ENCODE assay signal across 8 cellular contexts in genomic region chr10:103192451-103193106, GRCh38. TPM values are rescaled to one million over a fixed set of nuclear protein-coding genes. Genes with fewer than 3 reads are reported as not detected.
A peak's percentile ranks its signal among the peaks of the same experiment; 100 is the strongest.
DNase-seq lines count a peak whose midpoint lies in the region; ATAC-seq, FAIRE-seq and TF ChIP-seq lines count a peak whose summit lies in the region.

No MANE protein-coding gene starts in this region.

- peak overlapping the region; percentile 100 for H3K4me3 Mint-ChIP-seq in activated CD4-positive, alpha-beta T cell treated with anti-CD3 and anti-CD28 coated beads, Interleukin-2, amount 10 ng/mL, durations not matched to agents 24 days and 14 days

- H3K9me3 ChIP-seq in A549: no peaks in the 10 kb centered on the region
- no peaks in the 10 kb centered on the region for H3K9me3 ChIP-seq in liver (ENCODE audit: control insufficient read depth in 4 of 4, low read length in 3 of 4)

- peaks cover 12% of the 10 kb centered on the region for H3K36me3 Mint-ChIP-seq in activated CD4-positive, alpha-beta T cell treated with anti-CD3 and anti-CD28 coated beads, Interleukin-2, amount 10 ng/mL, durations not matched to agents 24 days and 14 days (ENCODE audit: low read depth)

- peak overlapping the region; percentile 85 for H3K4me2 ChIP-seq in A549

- H3K27me3 ChIP-seq in liver (ENCODE audit: control insufficient read depth in 4 of 4, insufficient read depth in 4 of 4, low read length in 3 of 4): no peaks in the 10 kb centered on the region

- H3K27ac Mint-ChIP-seq in activated CD4-positive, alpha-beta T cell treated with anti-CD3 and anti-CD28 coated beads, Interleukin-2, amount 10 ng/mL, durations not matched to agents 24 days and 14 days: peak overlapping the region; percentile 99

- no peak for TF ChIP-seq POLR2A in A549 (IDR thresholded peaks at IDR 0.05; ENCODE audit: low read length)

- CTCF ChIA-PET in A549 (lab: Yijun Ruan, JAX): interaction anchor here (0.7 to 5.9 kb wide), 14 partner anchors 11 to 275 kb away, joined by 3 to 40 read pairs (median 5); partner anchors contain the start of gene CNNM2

- POLR2A ChIA-PET in A549 (lab: Yijun Ruan, JAX): interaction anchor here (0.7 to 3.4 kb wide), 16 partner anchors 8 to 479 kb away, joined by 3 to 57 read pairs (median 7); partner anchors contain the start of genes ARL3, CNNM2 and INA

- DNase-seq in A549 (ENCODE audit: low read depth in 1 of 2, low spot score in 1 of 2) (peak; percentile 37 to 80), NCI-H510A treated with DMSO at 0.1 percent for 48 hours (lab: John Stamatoyannopoulos, UW) (peak; percentile 54), dermis blood vessel endothelial cell (peak; percentile 92)
- peak; percentile 91 for DNase-seq in activated CD4-positive, alpha-beta T cell treated with anti-CD3 and anti-CD28 coated beads, Interleukin-2, amount 10 ng/mL, durations not matched to agents 24 days and 14 days
- peak; percentile 56 for DNase-seq in stimulated activated CD4-positive, alpha-beta T cell treated with anti-CD3 and anti-CD28 coated beads, Interleukin-4, amount 100 ng/mL, for 1 hour

- H3K4me1 Mint-ChIP-seq in activated CD4-positive, alpha-beta T cell treated with anti-CD3 and anti-CD28 coated beads, Interleukin-2, amount 10 ng/mL, durations not matched to agents 24 days and 14 days: peaks cover 31% of the 10 kb centered on the region

- peak overlapping the region; percentile 84 to 91 for H3K9ac ChIP-seq in liver (ENCODE audit: low read depth in 1 of 2, low read length in 2 of 2)

- WGBS in A549 (ENCODE audit: missing lambda C conversion rate): 0% methylated on average over 9 of the region's 62 CpGs
- WGBS in liver: under 1% methylated on average over 62 of the region's 62 CpGs

- TF ChIP-seq CTCF in A549 (IDR thresholded peaks at IDR 0.05) (no peak), liver (IDR thresholded peaks at IDR 0.05; ENCODE audit: low read depth, low read length, missing input control) (no peak)

- intact Hi-C loops in activated CD4-positive, alpha-beta T cell treated with anti-CD3 and anti-CD28 coated beads, Interleukin-2, amount 10 ng/mL, durations not matched to agents 24 days and 14 days (cut with micrococcal nuclease): loop anchor here (2.0 to 10.0 kb wide), 3 partner anchors 58 to 274 kb away; partner anchors contain the start of genes CNNM2 and TAF5

- peaks cover 60% of the 10 kb centered on the region for H3K4me1 ChIP-seq in A549
- H3K4me1 ChIP-seq in liver (ENCODE audit: control insufficient read depth in 4 of 4, insufficient read depth in 4 of 4, low read length in 3 of 4): peaks cover 6 to 28% (median 15%) of the 10 kb centered on the region in 4 donors

- no peaks in the 10 kb centered on the region for H3K36me3 ChIP-seq in liver (ENCODE audit: control insufficient read depth in 4 of 4, insufficient read depth in 3 of 4, low read depth in 1 of 4, low read length in 3 of 4)

- FAIRE-seq in A549 (lab: Jason Lieb, UNC): no peak

- H3K27ac ChIP-seq in A549 (peak overlapping the region; percentile 91 to 97), liver (ENCODE audit: low read depth in 1 of 2, low read length in 2 of 2) (peak overlapping the region; percentile 96 to 98)

- TF ChIP-seq RAD21 in A549 (conservative IDR thresholded peaks at IDR 0.05 in 1 of 2, IDR thresholded peaks at IDR 0.05 in 1 of 2) (0 out of 5 replicates have a peak, but pooled peaks of 1 of the 2 experiments have one; percentile 16), liver (IDR thresholded peaks at IDR 0.05) (peak; percentile 49 to 56)

- peak; percentile 66 to 70 for ATAC-seq in A549
- peak; percentile 64 for ATAC-seq in GM18511 (IDR thresholded peaks at IDR 0.05; ENCODE audit: unreplicated experiment)
- peak; percentile 36 for ATAC-seq in HG03025 (IDR thresholded peaks at IDR 0.05; ENCODE audit: low FRiP score, unreplicated experiment)

- no peaks in the 10 kb centered on the region for H3K27me3 Mint-ChIP-seq in activated CD4-positive, alpha-beta T cell treated with anti-CD3 and anti-CD28 coated beads, Interleukin-2, amount 10 ng/mL, durations not matched to agents 24 days and 14 days

- H3K9me3 Mint-ChIP-seq in activated CD4-positive, alpha-beta T cell treated with anti-CD3 and anti-CD28 coated beads, Interleukin-2, amount 10 ng/mL, durations not matched to agents 24 days and 14 days: no peaks in the 10 kb centered on the region

- TF ChIP-seq EP300 in A549 (IDR thresholded peaks at IDR 0.05): peak in 1 of 2 experiments; percentile 15; a peak in 1 of 5 replicates

- H3K4me3 ChIP-seq in A549: peak overlapping the region; percentile 79
- H3K4me3 ChIP-seq in liver (ENCODE audit: low read depth in 1 of 3, low read length in 3 of 3): peak overlapping the region; percentile 83 to 99 (median 85)

TF ChIP-seq in A549, 52 proteins besides CTCF, POLR2A, EP300 and RAD21 (continues in another document):
- TF ChIP-seq MAZ (IDR thresholded peaks at IDR 0.05; ENCODE audit: borderline replicate concordance, low read depth, low read length) (no peak), ESRRA (IDR thresholded peaks at IDR 0.05; ENCODE audit: borderline replicate concordance, low read length) (no peak), SREBF2 (IDR thresholded peaks at IDR 0.05) (no peak), SMC3 (IDR thresholded peaks at IDR 0.05) (no peak), KDM1A (IDR thresholded peaks at IDR 0.05; ENCODE audit: low read depth) (no peak), PHF8 (IDR thresholded peaks at IDR 0.05; ENCODE audit: borderline replicate concordance, low read depth) (no peak; the same call in 1 of the 2 replicates), TP53 (CRISPR knock-in tag; IDR thresholded peaks at IDR 0.05) (no peak)
- TF ChIP-seq, protein P1, sequence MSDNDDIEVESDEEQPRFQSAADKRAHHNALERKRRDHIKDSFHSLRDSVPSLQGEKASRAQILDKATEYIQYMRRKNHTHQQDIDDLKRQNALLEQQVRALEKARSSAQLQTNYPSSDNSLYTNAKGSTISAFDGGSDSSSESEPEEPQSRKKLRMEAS (IDR thresholded peaks at IDR 0.05): peak; percentile 75

TF ChIP-seq in liver, 16 proteins besides CTCF, POLR2A, EP300 and RAD21 (continues in another document):
- TF ChIP-seq FOXA2 (IDR thresholded peaks at IDR 0.05): no peak
- TF ChIP-seq, protein P1 (IDR thresholded peaks at IDR 0.05): peak; percentile 50
- TF ChIP-seq TAF1 (conservative IDR thresholded peaks at IDR 0.05): peak; percentile 43
- no peak for TF ChIP-seq JUND (IDR thresholded peaks at IDR 0.05)
- TF ChIP-seq REST (IDR thresholded peaks at IDR 0.05): peak; percentile 87
- TF ChIP-seq HNF4A (conservative IDR thresholded peaks at IDR 0.05): peak; percentile 11 to 29

RNA-seq across cellular contexts. Expression of gene NT5C2, which starts 0.5 kb away (rescaled TPM):
- polyA plus RNA-seq in A549 (2011; rRNA removed) (163 and 177 TPM in 2 replicates), A549 (2017; fragmentation: RNase III; extraction: RNeasy Plus Mini Kit Qiagen cat#74134 plus additional on column Dnase treatment) (81.8 to 89.4 TPM (median 86.4 TPM) in 3 replicates), liver (10 to 100 TPM; 14.4 to 18.3 TPM)
- polyA plus RNA-seq in A549 (2012; cell fraction: cytosol; rRNA removed): 42.1 and 50.9 TPM in 2 replicates
- polyA plus RNA-seq in A549 (2012; cell fraction: nucleus; rRNA removed): 21.7 and 40.4 TPM in 2 replicates
- 64.4 and 78.0 TPM in 2 replicates for polyA minus RNA-seq in A549 (2011; rRNA and poly(A)+ RNA removed)
- 51.8 and 57.6 TPM in 2 replicates for total RNA-seq in activated CD4-positive, alpha-beta T cell treated with anti-CD3 and anti-CD28 coated beads, Interleukin-2, amount 10 ng/mL, durations not matched to agents 24 days and 14 days
- total RNA-seq in dermis blood vessel endothelial cell (80.2 and 83.2 TPM in 2 replicates), liver (10 to 100 TPM; 47.8 to 65.3 TPM)

RNA-seq across cellular contexts. Expression of gene RPEL1, which starts 53.1 kb away (rescaled TPM):
- polyA plus RNA-seq in A549 (2011; rRNA removed) (0.12 and 0.34 TPM in 2 replicates), A549 (2017; fragmentation: RNase III; extraction: RNeasy Plus Mini Kit Qiagen cat#74134 plus additional on column Dnase treatment) (0.13 to 0.20 TPM (median 0.16 TPM) in 3 replicates), liver (not detected)
- polyA plus RNA-seq in A549 (2012; cell fraction: cytosol; rRNA removed): 0.04 and 0.08 TPM in 2 replicates
- polyA plus RNA-seq in A549 (2012; cell fraction: nucleus; rRNA removed): 0.06 and 0.07 TPM in 2 replicates
- 0.41 and 0.88 TPM in 2 replicates for polyA minus RNA-seq in A549 (2011; rRNA and poly(A)+ RNA removed)
- total RNA-seq in activated CD4-positive, alpha-beta T cell treated with anti-CD3 and anti-CD28 coated beads, Interleukin-2, amount 10 ng/mL, durations not matched to agents 24 days and 14 days: not detected in 2 replicates
- total RNA-seq in dermis blood vessel endothelial cell (0.09 and 0.17 TPM in 2 replicates), liver (not detected)

Comparison
In these comparisons a context has a peak if more than half of its experiments do, and no peak if none do; other contexts are left out.
1. Peak in every context shown above with its lines: DNase-seq, ATAC-seq, H3K4me3 ChIP-seq and H3K27ac ChIP-seq.